Comparison of ENCODE assay signal across 1 cellular context in the genomic region with DNA sequence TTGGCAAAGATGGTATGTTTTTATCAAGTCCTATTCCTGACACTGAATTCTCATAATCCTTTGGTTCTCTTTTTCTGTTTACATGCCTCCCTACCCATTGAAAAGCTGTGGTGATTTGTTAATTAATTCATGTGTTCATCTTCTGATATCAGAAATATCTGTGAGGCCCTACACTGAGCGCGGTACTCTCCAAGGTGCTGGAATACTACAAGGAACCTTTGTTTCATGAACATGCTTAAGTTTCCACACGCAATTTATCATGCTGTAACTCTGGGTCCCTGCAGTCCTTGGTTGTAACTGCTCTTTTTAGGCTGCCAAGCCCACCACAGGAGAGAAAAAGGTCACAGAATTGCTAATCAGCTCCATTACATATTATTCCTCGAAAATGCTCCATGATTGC.
TF ChIP-seq lines count a peak whose summit lies in the region.

No MANE protein-coding gene starts in this region.

TF ChIP-seq in GM12878, 131 proteins besides CTCF, POLR2A, EP300 and RAD21 (continued from another document):
- TF ChIP-seq, protein P1, sequence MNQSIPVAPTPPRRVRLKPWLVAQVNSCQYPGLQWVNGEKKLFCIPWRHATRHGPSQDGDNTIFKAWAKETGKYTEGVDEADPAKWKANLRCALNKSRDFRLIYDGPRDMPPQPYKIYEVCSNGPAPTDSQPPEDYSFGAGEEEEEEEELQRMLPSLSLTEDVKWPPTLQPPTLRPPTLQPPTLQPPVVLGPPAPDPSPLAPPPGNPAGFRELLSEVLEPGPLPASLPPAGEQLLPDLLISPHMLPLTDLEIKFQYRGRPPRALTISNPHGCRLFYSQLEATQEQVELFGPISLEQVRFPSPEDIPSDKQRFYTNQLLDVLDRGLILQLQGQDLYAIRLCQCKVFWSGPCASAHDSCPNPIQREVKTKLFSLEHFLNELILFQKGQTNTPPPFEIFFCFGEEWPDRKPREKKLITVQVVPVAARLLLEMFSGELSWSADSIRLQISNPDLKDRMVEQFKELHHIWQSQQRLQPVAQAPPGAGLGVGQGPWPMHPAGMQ (IDR thresholded peaks at IDR 0.05; ENCODE audit: borderline replicate concordance) = no peak
- no peak for TF ChIP-seq RELA (IDR thresholded peaks at IDR 0.05; ENCODE audit: borderline replicate concordance, partially characterized antibody)
